ENCODE assay signal across 1 cellular context in genomic region chr7:101153969-101154692, GRCh38.
A peak's percentile ranks its signal among the peaks of the same experiment; 100 is the strongest.
TF ChIP-seq lines count a peak whose summit lies in the region.

TSS of gene AP1S1 (plus strand) at chr7:101154476. CDS start at chr7:101154515, 39 bp downstream.

TF ChIP-seq in K562, 482 proteins besides CTCF, POLR2A, EP300 and RAD21 (continued from another document):
- TF ChIP-seq, protein P1, sequence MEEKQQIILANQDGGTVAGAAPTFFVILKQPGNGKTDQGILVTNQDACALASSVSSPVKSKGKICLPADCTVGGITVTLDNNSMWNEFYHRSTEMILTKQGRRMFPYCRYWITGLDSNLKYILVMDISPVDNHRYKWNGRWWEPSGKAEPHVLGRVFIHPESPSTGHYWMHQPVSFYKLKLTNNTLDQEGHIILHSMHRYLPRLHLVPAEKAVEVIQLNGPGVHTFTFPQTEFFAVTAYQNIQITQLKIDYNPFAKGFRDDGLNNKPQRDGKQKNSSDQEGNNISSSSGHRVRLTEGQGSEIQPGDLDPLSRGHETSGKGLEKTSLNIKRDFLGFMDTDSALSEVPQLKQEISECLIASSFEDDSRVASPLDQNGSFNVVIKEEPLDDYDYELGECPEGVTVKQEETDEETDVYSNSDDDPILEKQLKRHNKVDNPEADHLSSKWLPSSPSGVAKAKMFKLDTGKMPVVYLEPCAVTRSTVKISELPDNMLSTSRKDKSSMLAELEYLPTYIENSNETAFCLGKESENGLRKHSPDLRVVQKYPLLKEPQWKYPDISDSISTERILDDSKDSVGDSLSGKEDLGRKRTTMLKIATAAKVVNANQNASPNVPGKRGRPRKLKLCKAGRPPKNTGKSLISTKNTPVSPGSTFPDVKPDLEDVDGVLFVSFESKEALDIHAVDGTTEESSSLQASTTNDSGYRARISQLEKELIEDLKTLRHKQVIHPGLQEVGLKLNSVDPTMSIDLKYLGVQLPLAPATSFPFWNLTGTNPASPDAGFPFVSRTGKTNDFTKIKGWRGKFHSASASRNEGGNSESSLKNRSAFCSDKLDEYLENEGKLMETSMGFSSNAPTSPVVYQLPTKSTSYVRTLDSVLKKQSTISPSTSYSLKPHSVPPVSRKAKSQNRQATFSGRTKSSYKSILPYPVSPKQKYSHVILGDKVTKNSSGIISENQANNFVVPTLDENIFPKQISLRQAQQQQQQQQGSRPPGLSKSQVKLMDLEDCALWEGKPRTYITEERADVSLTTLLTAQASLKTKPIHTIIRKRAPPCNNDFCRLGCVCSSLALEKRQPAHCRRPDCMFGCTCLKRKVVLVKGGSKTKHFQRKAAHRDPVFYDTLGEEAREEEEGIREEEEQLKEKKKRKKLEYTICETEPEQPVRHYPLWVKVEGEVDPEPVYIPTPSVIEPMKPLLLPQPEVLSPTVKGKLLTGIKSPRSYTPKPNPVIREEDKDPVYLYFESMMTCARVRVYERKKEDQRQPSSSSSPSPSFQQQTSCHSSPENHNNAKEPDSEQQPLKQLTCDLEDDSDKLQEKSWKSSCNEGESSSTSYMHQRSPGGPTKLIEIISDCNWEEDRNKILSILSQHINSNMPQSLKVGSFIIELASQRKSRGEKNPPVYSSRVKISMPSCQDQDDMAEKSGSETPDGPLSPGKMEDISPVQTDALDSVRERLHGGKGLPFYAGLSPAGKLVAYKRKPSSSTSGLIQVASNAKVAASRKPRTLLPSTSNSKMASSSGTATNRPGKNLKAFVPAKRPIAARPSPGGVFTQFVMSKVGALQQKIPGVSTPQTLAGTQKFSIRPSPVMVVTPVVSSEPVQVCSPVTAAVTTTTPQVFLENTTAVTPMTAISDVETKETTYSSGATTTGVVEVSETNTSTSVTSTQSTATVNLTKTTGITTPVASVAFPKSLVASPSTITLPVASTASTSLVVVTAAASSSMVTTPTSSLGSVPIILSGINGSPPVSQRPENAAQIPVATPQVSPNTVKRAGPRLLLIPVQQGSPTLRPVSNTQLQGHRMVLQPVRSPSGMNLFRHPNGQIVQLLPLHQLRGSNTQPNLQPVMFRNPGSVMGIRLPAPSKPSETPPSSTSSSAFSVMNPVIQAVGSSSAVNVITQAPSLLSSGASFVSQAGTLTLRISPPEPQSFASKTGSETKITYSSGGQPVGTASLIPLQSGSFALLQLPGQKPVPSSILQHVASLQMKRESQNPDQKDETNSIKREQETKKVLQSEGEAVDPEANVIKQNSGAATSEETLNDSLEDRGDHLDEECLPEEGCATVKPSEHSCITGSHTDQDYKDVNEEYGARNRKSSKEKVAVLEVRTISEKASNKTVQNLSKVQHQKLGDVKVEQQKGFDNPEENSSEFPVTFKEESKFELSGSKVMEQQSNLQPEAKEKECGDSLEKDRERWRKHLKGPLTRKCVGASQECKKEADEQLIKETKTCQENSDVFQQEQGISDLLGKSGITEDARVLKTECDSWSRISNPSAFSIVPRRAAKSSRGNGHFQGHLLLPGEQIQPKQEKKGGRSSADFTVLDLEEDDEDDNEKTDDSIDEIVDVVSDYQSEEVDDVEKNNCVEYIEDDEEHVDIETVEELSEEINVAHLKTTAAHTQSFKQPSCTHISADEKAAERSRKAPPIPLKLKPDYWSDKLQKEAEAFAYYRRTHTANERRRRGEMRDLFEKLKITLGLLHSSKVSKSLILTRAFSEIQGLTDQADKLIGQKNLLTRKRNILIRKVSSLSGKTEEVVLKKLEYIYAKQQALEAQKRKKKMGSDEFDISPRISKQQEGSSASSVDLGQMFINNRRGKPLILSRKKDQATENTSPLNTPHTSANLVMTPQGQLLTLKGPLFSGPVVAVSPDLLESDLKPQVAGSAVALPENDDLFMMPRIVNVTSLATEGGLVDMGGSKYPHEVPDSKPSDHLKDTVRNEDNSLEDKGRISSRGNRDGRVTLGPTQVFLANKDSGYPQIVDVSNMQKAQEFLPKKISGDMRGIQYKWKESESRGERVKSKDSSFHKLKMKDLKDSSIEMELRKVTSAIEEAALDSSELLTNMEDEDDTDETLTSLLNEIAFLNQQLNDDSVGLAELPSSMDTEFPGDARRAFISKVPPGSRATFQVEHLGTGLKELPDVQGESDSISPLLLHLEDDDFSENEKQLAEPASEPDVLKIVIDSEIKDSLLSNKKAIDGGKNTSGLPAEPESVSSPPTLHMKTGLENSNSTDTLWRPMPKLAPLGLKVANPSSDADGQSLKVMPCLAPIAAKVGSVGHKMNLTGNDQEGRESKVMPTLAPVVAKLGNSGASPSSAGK (IDR thresholded peaks at IDR 0.05): peak; percentile 98
- TF ChIP-seq, protein P2, sequence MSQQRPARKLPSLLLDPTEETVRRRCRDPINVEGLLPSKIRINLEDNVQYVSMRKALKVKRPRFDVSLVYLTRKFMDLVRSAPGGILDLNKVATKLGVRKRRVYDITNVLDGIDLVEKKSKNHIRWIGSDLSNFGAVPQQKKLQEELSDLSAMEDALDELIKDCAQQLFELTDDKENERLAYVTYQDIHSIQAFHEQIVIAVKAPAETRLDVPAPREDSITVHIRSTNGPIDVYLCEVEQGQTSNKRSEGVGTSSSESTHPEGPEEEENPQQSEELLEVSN (IDR thresholded peaks at IDR 0.05; ENCODE audit: borderline replicate concordance in 1 of 2, extremely low read depth in 1 of 2, insufficient read depth in 1 of 2, insufficient read length in 1 of 2, low read depth in 1 of 2, low read length in 1 of 2, poor library complexity in 1 of 2, severe bottlenecking in 1 of 2): peak; percentile 97 to 98
- TF ChIP-seq MECOM (CRISPR knock-in tag; IDR thresholded peaks at IDR 0.05): 0 out of 2 replicates have a peak, but pooled peaks have one; percentile 8
- TF ChIP-seq, protein P3, sequence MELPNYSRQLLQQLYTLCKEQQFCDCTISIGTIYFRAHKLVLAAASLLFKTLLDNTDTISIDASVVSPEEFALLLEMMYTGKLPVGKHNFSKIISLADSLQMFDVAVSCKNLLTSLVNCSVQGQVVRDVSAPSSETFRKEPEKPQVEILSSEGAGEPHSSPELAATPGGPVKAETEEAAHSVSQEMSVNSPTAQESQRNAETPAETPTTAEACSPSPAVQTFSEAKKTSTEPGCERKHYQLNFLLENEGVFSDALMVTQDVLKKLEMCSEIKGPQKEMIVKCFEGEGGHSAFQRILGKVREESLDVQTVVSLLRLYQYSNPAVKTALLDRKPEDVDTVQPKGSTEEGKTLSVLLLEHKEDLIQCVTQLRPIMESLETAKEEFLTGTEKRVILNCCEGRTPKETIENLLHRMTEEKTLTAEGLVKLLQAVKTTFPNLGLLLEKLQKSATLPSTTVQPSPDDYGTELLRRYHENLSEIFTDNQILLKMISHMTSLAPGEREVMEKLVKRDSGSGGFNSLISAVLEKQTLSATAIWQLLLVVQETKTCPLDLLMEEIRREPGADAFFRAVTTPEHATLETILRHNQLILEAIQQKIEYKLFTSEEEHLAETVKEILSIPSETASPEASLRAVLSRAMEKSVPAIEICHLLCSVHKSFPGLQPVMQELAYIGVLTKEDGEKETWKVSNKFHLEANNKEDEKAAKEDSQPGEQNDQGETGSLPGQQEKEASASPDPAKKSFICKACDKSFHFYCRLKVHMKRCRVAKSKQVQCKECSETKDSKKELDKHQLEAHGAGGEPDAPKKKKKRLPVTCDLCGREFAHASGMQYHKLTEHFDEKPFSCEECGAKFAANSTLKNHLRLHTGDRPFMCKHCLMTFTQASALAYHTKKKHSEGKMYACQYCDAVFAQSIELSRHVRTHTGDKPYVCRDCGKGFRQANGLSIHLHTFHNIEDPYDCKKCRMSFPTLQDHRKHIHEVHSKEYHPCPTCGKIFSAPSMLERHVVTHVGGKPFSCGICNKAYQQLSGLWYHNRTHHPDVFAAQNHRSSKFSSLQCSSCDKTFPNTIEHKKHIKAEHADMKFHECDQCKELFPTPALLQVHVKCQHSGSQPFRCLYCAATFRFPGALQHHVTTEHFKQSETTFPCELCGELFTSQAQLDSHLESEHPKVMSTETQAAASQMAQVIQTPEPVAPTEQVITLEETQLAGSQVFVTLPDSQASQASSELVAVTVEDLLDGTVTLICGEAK (IDR thresholded peaks at IDR 0.05): peak; percentile 75
- TF ChIP-seq, protein P3 (CRISPR knock-in tag; IDR thresholded peaks at IDR 0.05): no peak
- peak; percentile 92 for TF ChIP-seq MAZ (CRISPR knock-in tag; conservative IDR thresholded peaks at IDR 0.05 in 1 of 2, IDR thresholded peaks at IDR 0.05 in 1 of 2)
- TF ChIP-seq YY1 (IDR thresholded peaks at IDR 0.05; ENCODE audit: borderline replicate concordance in 1 of 3, control insufficient read depth in 1 of 3, extremely low read depth in 1 of 3, insufficient read depth in 3 of 3, insufficient read length in 1 of 3, insufficient replicate concordance in 2 of 3, low read depth in 1 of 3, low read length in 2 of 3): peak in 1 of 3 experiments; percentile 22
- TF ChIP-seq ILK (tag; IDR thresholded peaks at IDR 0.05; ENCODE audit: borderline replicate concordance, low read depth): no peak
- TF ChIP-seq CBX5 (IDR thresholded peaks at IDR 0.05; ENCODE audit: borderline replicate concordance, low read depth): no peak
- TF ChIP-seq GABPB1 (CRISPR knock-in tag; IDR thresholded peaks at IDR 0.05): peak; percentile 55; the same call in 1 of the 2 replicates
- peak; percentile 84 for TF ChIP-seq CCNT2 (IDR thresholded peaks at IDR 0.05; ENCODE audit: borderline replicate concordance, extremely low read depth, insufficient read length, low read depth, low read length)
- TF ChIP-seq EGR1 (conservative IDR thresholded peaks at IDR 0.05): peak; percentile 62
- TF ChIP-seq, protein P4, sequence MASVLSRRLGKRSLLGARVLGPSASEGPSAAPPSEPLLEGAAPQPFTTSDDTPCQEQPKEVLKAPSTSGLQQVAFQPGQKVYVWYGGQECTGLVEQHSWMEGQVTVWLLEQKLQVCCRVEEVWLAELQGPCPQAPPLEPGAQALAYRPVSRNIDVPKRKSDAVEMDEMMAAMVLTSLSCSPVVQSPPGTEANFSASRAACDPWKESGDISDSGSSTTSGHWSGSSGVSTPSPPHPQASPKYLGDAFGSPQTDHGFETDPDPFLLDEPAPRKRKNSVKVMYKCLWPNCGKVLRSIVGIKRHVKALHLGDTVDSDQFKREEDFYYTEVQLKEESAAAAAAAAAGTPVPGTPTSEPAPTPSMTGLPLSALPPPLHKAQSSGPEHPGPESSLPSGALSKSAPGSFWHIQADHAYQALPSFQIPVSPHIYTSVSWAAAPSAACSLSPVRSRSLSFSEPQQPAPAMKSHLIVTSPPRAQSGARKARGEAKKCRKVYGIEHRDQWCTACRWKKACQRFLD (CRISPR knock-in tag; IDR thresholded peaks at IDR 0.05): 0 out of 2 replicates have a peak, but pooled peaks have one; percentile 42
- TF ChIP-seq PHF21A (IDR thresholded peaks at IDR 0.05; ENCODE audit: borderline replicate concordance, low read depth): peak; percentile 39; the same call in 1 of the 2 replicates
- TF ChIP-seq TBL1XR1 (IDR thresholded peaks at IDR 0.05; ENCODE audit: low read length in 2 of 2): 0 out of 4 replicates have a peak, but pooled peaks of 1 of the 2 experiments have one; percentile 30
- peak; percentile 65 for TF ChIP-seq ZKSCAN1 (IDR thresholded peaks at IDR 0.05; ENCODE audit: low read depth, low read length)
- peak in 1 of 2 experiments; percentile 90 for TF ChIP-seq AFF1 (IDR thresholded peaks at IDR 0.05; ENCODE audit: low read depth in 1 of 2, partially characterized antibody in 2 of 2)
